In genomic region chr11:59030037-59030436, GRCh38 we compare ENCODE assay signal across 34 cellular contexts. TPM values are rescaled to one million over a fixed set of nuclear protein-coding genes. Genes with fewer than 3 reads are reported as not detected.
"Had no signal": no experiment of that assay in that cellular context is flagged by ENCODE, and none has a peak within 500 bp of the region (broad histone marks: within the 10 kb centered on the region; RNA-seq: fewer than 3 reads in every experiment).

No MANE protein-coding gene starts in this region.

- H3K36me3 Mint-ChIP-seq: activated naive CD8-positive, alpha-beta T cell had no signal

- H3K4me3 ChIP-seq: body of pancreas, esophagus muscularis mucosa, gastrocnemius medialis had no signal

- H3K27me3 ChIP-seq: body of pancreas, esophagus muscularis mucosa, gastrocnemius medialis had no signal

- H3K4me1 ChIP-seq: esophagus muscularis mucosa, foreskin keratinocyte, gastrocnemius medialis had no signal

- H3K27me3 Mint-ChIP-seq: activated B cell treated with CpG ODN at 0.5 μM for 24 hours had no signal

- H3K4me3 Mint-ChIP-seq: activated B cell treated with CpG ODN at 0.5 μM for 24 hours; activated CD8-positive, alpha-beta T cell treated with anti-CD3 and anti-CD28 coated beads for 36 hours; activated naive CD8-positive, alpha-beta T cell; activated T-cell treated with anti-CD3 and anti-CD28 coated beads, Interleukin-2, amount 50 U/mL, for 4 hours; activated T-helper 17 cell treated with anti-CD3 and anti-CD28 coated beads, Interleukin-2, amount 50 U/mL, for 72 hours; effector memory CD8-positive, alpha-beta T cell; T-helper 17 cell; T-helper 2 cell treated with Interferon-gamma antibody and Interleukin-4, amounts not matched to agents 5 μg/mL and 100 μg/mL, for 36 hours had no signal

- H3K4me1 Mint-ChIP-seq: activated T-helper 17 cell treated with anti-CD3 and anti-CD28 coated beads, Interleukin-2, amount 50 U/mL, for 72 hours had no signal

- H3K27ac Mint-ChIP-seq: activated B cell treated with CpG ODN at 0.5 μM for 24 hours; activated CD8-positive, alpha-beta T cell treated with anti-CD3 and anti-CD28 coated beads for 36 hours; activated naive CD8-positive, alpha-beta T cell; activated T-helper 17 cell treated with anti-CD3 and anti-CD28 coated beads, Interleukin-2, amount 50 U/mL, for 72 hours; effector memory CD8-positive, alpha-beta T cell; T-helper 17 cell; T-helper 2 cell treated with Interferon-gamma antibody and Interleukin-4, amounts not matched to agents 5 μg/mL and 100 μg/mL, for 36 hours had no signal

- DNase-seq: activated B cell treated with CpG ODN at 0.5 μM for 24 hours; activated CD4-positive, alpha-beta T cell treated with anti-CD3 and anti-CD28 coated beads for 48 hours; activated CD4-positive, alpha-beta T cell treated with anti-CD3 and anti-CD28 coated beads, Interleukin-2, amount 50 U/mL, for 1 hour; activated CD4-positive, alpha-beta T cell treated with anti-CD3 and anti-CD28 coated beads, Interleukin-2, amount 50 U/mL, for 48 hours; activated CD8-positive, alpha-beta memory T cell treated with anti-CD3 and anti-CD28 coated beads for 24 hours; activated CD8-positive, alpha-beta T cell treated with anti-CD3 and anti-CD28 coated beads for 36 hours; activated effector memory CD4-positive, alpha-beta T cell treated with Interleukin-2 at 50 U/mL for 16 hours; activated gamma-delta T cell treated with Interleukin-2 at 50 U/mL for 16 hours; activated naive CD4-positive, alpha-beta T cell treated with anti-CD3 and anti-CD28 coated beads, Interleukin-2, amount 50 U/mL, for 16 hours; activated naive CD4-positive, alpha-beta T cell treated with Interleukin-2 at 50 U/mL for 16 hours; activated T-cell treated with anti-CD3 and anti-CD28 coated beads, Interleukin-2, amount 50 U/mL, for 4 hours; amniotic stem cell; anterior cingulate cortex; body of pancreas; caudate nucleus; cortex of kidney; dermis blood vessel endothelial cell; effector CD4-positive, alpha-beta T cell; effector memory CD8-positive, alpha-beta T cell; erythroblast; foreskin keratinocyte; gastrocnemius medialis; glutamatergic neuron; T-helper 1 cell; T-helper 17 cell; T1000; WERI-Rb-1 had no signal

- ATAC-seq: activated CD4-positive, CD25-positive, alpha-beta regulatory T cell treated with anti-CD3 and anti-CD28 coated beads, Interleukin-2, amount 50 U/mL, for 24 hours; activated CD8-positive, alpha-beta T cell treated with anti-CD3 and anti-CD28 coated beads for 36 hours; activated T-cell treated with anti-CD3 and anti-CD28 coated beads, Interleukin-2, amount 50 U/mL, for 4 hours; activated T-helper 17 cell treated with anti-CD3 and anti-CD28 coated beads, Interleukin-2, amount 50 U/mL, for 72 hours; body of pancreas; effector memory CD8-positive, alpha-beta T cell; foreskin keratinocyte; gastrocnemius medialis; T-helper 17 cell had no signal

- H3K36me3 ChIP-seq: esophagus muscularis mucosa, gastrocnemius medialis, WERI-Rb-1 had no signal

- H3K9me3 Mint-ChIP-seq: activated B cell treated with CpG ODN at 0.5 μM for 24 hours; activated CD8-positive, alpha-beta T cell treated with anti-CD3 and anti-CD28 coated beads for 36 hours; activated T-cell treated with anti-CD3 and anti-CD28 coated beads, Interleukin-2, amount 50 U/mL, for 4 hours; activated T-helper 17 cell treated with anti-CD3 and anti-CD28 coated beads, Interleukin-2, amount 50 U/mL, for 72 hours; effector memory CD8-positive, alpha-beta T cell; T-helper 2 cell treated with Interferon-gamma antibody and Interleukin-4, amounts not matched to agents 5 μg/mL and 100 μg/mL, for 36 hours had no signal

- H3K27ac ChIP-seq: body of pancreas, esophagus muscularis mucosa, foreskin keratinocyte, gastrocnemius medialis, WERI-Rb-1 had no signal

- H3K9me3 ChIP-seq: body of pancreas, esophagus muscularis mucosa, gastrocnemius medialis had no signal

RNA-seq across cellular contexts. Expression of gene GLYATL1B, which starts 56.1 kb away (rescaled TPM):
- total RNA-seq: activated B cell treated with CpG ODN at 0.5 μM for 24 hours; activated CD8-positive, alpha-beta T cell treated with anti-CD3 and anti-CD28 coated beads for 36 hours; activated T-cell treated with anti-CD3 and anti-CD28 coated beads, Interleukin-2, amount 50 U/mL, for 4 hours; activated T-helper 17 cell treated with anti-CD3 and anti-CD28 coated beads, Interleukin-2, amount 50 U/mL, for 72 hours; body of pancreas; chondrocyte; dermis blood vessel endothelial cell; esophagus muscularis mucosa; foreskin keratinocyte; gastrocnemius medialis; T-helper 17 cell had no signal
- polyA plus RNA-seq: adipose tissue, foreskin keratinocyte had no signal
